Comparison of ENCODE assay signal across 16 cellular contexts in the genomic region with DNA sequence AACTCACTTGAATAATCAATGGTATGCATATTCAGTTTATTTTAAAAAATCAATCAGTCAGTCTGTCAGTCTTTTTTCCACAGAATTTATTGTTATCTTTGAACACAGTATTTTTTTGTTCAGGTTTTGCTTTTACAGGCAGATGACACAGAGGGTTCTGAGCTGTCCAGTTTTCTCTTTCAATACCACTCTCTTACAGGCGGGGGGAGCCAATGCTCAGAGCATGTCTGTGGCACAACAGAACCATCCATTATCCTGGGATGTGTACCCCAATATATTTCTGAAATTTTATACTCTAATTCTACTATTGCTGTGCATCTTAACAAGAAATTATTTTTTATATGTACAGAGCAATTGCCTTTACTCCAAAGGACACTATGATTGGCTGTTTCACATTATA. TPM values are rescaled to one million over a fixed set of nuclear protein-coding genes. Genes with fewer than 3 reads are reported as not detected.
DNase-seq lines count a peak whose midpoint lies in the region; ATAC-seq and TF ChIP-seq lines count a peak whose summit lies in the region.
"Had no signal": no experiment of that assay in that cellular context is flagged by ENCODE, and none has a peak within 500 bp of the region (broad histone marks: within the 10 kb centered on the region; RNA-seq: fewer than 3 reads in every experiment).

No MANE protein-coding gene starts in this region.

- DNase-seq in ELR (ENCODE audit: low read depth), result peak; percentile 4
- no peak for DNase-seq in LNCaP clone FGC (ENCODE audit: low read depth)
- peak; percentile 15 for DNase-seq in astrocyte of the hippocampus (ENCODE audit: low read depth, low spot score)
- DNase-seq in mucosa of descending colon, result no peak
- no peak for DNase-seq in progenitor cell of endocrine pancreas (ENCODE audit: low spot score, unreplicated experiment)
- DNase-seq: activated CD4-positive, alpha-beta T cell treated with anti-CD3 and anti-CD28 coated beads, Interleukin-2, amount 10 ng/mL, durations not matched to agents 24 days and 14 days; CD4-positive, alpha-beta T cell; NCI-H2081; NK-92 treated with Interleukin-12 subunit alpha and Interleukin-12 subunit beta, amount 100 ng/mL, for 24 hours; occipital lobe; spleen had no signal

- H3K9me3 ChIP-seq in mucosa of descending colon, result no peaks in the 10 kb centered on the region
- H3K9me3 ChIP-seq: spleen had no signal

- intact Hi-C loops in mucosa of descending colon (cut with DNase I, micrococcal nuclease), result no loop called here

- H3K4me1 Mint-ChIP-seq in progenitor cell of endocrine pancreas (ENCODE audit: low read depth), result no peaks in the 10 kb centered on the region
- H3K4me1 Mint-ChIP-seq: activated CD4-positive, alpha-beta T cell treated with anti-CD3 and anti-CD28 coated beads, Interleukin-2, amount 10 ng/mL, durations not matched to agents 24 days and 14 days; activated T-helper 17 cell treated with anti-CD3 and anti-CD28 coated beads, Interleukin-2, amount 50 U/mL, for 72 hours had no signal

- H3K36me3 ChIP-seq in mucosa of descending colon (ENCODE audit: low read depth), result no peaks in the 10 kb centered on the region
- H3K36me3 ChIP-seq: spleen had no signal

- no peak overlapping the region for H3K27ac Mint-ChIP-seq in progenitor cell of endocrine pancreas
- H3K27ac Mint-ChIP-seq: activated CD4-positive, alpha-beta T cell treated with anti-CD3 and anti-CD28 coated beads, Interleukin-2, amount 10 ng/mL, durations not matched to agents 24 days and 14 days; activated T-helper 17 cell treated with anti-CD3 and anti-CD28 coated beads, Interleukin-2, amount 50 U/mL, for 72 hours; CD4-positive, alpha-beta T cell had no signal

- no peak overlapping the region for H3K4me3 Mint-ChIP-seq in progenitor cell of endocrine pancreas (ENCODE audit: low read depth)
- H3K4me3 Mint-ChIP-seq: activated CD4-positive, alpha-beta T cell treated with anti-CD3 and anti-CD28 coated beads, Interleukin-2, amount 10 ng/mL, durations not matched to agents 24 days and 14 days; activated T-helper 17 cell treated with anti-CD3 and anti-CD28 coated beads, Interleukin-2, amount 50 U/mL, for 72 hours; CD4-positive, alpha-beta T cell had no signal

- no peaks in the 10 kb centered on the region for H3K36me3 Mint-ChIP-seq in progenitor cell of endocrine pancreas (ENCODE audit: insufficient read depth)

- no peak overlapping the region for H3K4me3 ChIP-seq in LNCaP clone FGC (ENCODE audit: low read depth, low read length)
- H3K4me3 ChIP-seq in mucosa of descending colon, result no peak overlapping the region
- H3K4me3 ChIP-seq: spleen had no signal

- TF ChIP-seq CTCF in LNCaP clone FGC (IDR thresholded peaks at IDR 0.05; ENCODE audit: control insufficient read depth, extremely low read depth, insufficient read depth) (peak; percentile 38; the same call in 1 of the 2 replicates), mucosa of descending colon (IDR thresholded peaks at IDR 0.05) (peak; percentile 13), progenitor cell of endocrine pancreas (IDR thresholded peaks at IDR 0.05; ENCODE audit: unreplicated experiment) (no peak)

- H3K27me3 Mint-ChIP-seq in progenitor cell of endocrine pancreas, result no peaks in the 10 kb centered on the region

- no peak for ATAC-seq in mucosa of descending colon
- ATAC-seq in HG03139 (IDR thresholded peaks at IDR 0.05; ENCODE audit: unreplicated experiment), result no peak
- ATAC-seq in HG02970 (IDR thresholded peaks at IDR 0.05; ENCODE audit: low FRiP score, unreplicated experiment), result no peak
- no peak for ATAC-seq in HG03521 (IDR thresholded peaks at IDR 0.05; ENCODE audit: unreplicated experiment)
- ATAC-seq: activated T-helper 17 cell treated with anti-CD3 and anti-CD28 coated beads, Interleukin-2, amount 50 U/mL, for 72 hours had no signal

- H3K9me3 Mint-ChIP-seq in progenitor cell of endocrine pancreas (ENCODE audit: low read depth), result no peaks in the 10 kb centered on the region
- H3K9me3 Mint-ChIP-seq: activated CD4-positive, alpha-beta T cell treated with anti-CD3 and anti-CD28 coated beads, Interleukin-2, amount 10 ng/mL, durations not matched to agents 24 days and 14 days; activated T-helper 17 cell treated with anti-CD3 and anti-CD28 coated beads, Interleukin-2, amount 50 U/mL, for 72 hours; CD4-positive, alpha-beta T cell had no signal

- no peaks in the 10 kb centered on the region for H3K4me1 ChIP-seq in mucosa of descending colon (ENCODE audit: low read depth)
- H3K4me1 ChIP-seq: spleen had no signal

RNA-seq across cellular contexts. Expression of a gene that starts 21.2 kb away (rescaled TPM):
- total RNA-seq in mucosa of descending colon, result 1 to 10 TPM in 2 of 3 donors, under 1 TPM in 1; 0.38 to 1.1 (median 1.0) TPM
- total RNA-seq in progenitor cell of endocrine pancreas, result 0.14 and 0.22 TPM in 2 replicates
- total RNA-seq: activated CD4-positive, alpha-beta T cell treated with anti-CD3 and anti-CD28 coated beads, Interleukin-2, amount 10 ng/mL, durations not matched to agents 24 days and 14 days; activated T-helper 17 cell treated with anti-CD3 and anti-CD28 coated beads, Interleukin-2, amount 50 U/mL, for 72 hours; CD4-positive, alpha-beta T cell; lung microvascular endothelial cell had no signal

Comparison
In these comparisons a context has a peak if more than half of its experiments do, and no peak if none do; other contexts are left out.
1. DNase-seq: peak in ELR (single experiment) and astrocyte of the hippocampus (single experiment); none in LNCaP clone FGC (single experiment), mucosa of descending colon (0 of 3) and progenitor cell of endocrine pancreas (single experiment).